12 cellular contexts compared by ENCODE assay signal in the genomic region with DNA sequence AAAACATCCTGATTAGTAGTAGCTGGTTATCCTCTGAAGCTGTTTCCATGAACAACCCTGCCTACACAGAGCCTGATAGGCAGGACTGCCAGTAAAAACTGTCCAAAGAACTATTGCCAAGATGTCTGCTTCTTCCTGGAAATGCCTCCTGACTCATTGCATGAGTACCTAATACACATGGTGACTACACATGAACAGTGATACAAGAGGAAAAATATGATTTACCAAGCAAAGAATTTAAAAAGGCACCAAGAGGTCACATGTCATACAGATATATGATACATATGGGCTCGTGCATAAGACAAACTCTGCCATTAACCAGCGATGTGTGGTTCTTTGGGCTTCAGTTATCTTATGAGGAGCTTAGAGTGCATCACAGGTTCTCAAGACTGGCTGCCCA.
DNase-seq lines count a peak whose midpoint lies in the region; ATAC-seq and TF ChIP-seq lines count a peak whose summit lies in the region.
"Had no signal": no experiment of that assay in that cellular context is flagged by ENCODE, and none has a peak within 500 bp of the region (broad histone marks: within the 10 kb centered on the region; RNA-seq: fewer than 3 reads in every experiment).

No MANE protein-coding gene starts in this region.

- no peak for TF ChIP-seq CTCF in epithelial cell of proximal tubule (conservative IDR thresholded peaks at IDR 0.05; ENCODE audit: low read depth, low read length)
- TF ChIP-seq CTCF in omental fat pad (IDR thresholded peaks at IDR 0.05): no peak

- H3K27me3 ChIP-seq in H7 (ENCODE audit: control insufficient read depth, insufficient read depth, low read length): no peaks in the 10 kb centered on the region
- H3K27me3 ChIP-seq: pancreas had no signal

- peak; percentile 90 for ATAC-seq in omental fat pad (ENCODE audit: low FRiP score)

- H3K4me3 ChIP-seq in epithelial cell of proximal tubule (ENCODE audit: low read depth, low read length) (no peak overlapping the region), H7 (ENCODE audit: insufficient read depth, low read depth, low read length) (no peak overlapping the region)
- H3K4me3 ChIP-seq: left ventricle myocardium inferior, pancreas had no signal

- H3K36me3 ChIP-seq in H7 (replicated peaks; ENCODE audit: control insufficient read depth, insufficient read depth, low read length): no peaks in the 10 kb centered on the region
- H3K36me3 ChIP-seq: left ventricle myocardium inferior, pancreas had no signal

- DNase-seq in EH (ENCODE audit: low read depth) (peak; percentile 93), RKO (ENCODE audit: low spot score) (peak; percentile 80), epithelial cell of proximal tubule (ENCODE audit: low read depth) (peak; percentile 19), omental fat pad (ENCODE audit: low spot score) (no peak), H7 (no peak), germinal center (ENCODE audit: low spot score) (no peak), NCI-H345 (lab: John Stamatoyannopoulos, UW) (no peak)
- DNase-seq in activated T-cell treated with anti-CD3 and anti-CD28 coated beads, Interleukin-2, amount 50 U/mL, for 1 hour: no peak
- DNase-seq: amygdala, left ventricle myocardium inferior, NCI-H2029, pancreas had no signal

Comparison
In these comparisons a context has a peak if more than half of its experiments do, and no peak if none do; other contexts are left out.
1. DNase-seq: peak in EH (single experiment), RKO (single experiment) and epithelial cell of proximal tubule (single experiment); none in omental fat pad (single experiment), activated T-cell treated with anti-CD3 and anti-CD28 coated beads, Interleukin-2, amount 50 U/mL, for 1 hour (single experiment), H7 (single experiment), germinal center (single experiment) and NCI-H345 (single experiment).